8 cellular contexts compared by ENCODE assay signal in genomic region chr15:89912674-89913396, GRCh38. TPM values are rescaled to one million over a fixed set of nuclear protein-coding genes. Genes with fewer than 3 reads are reported as not detected.
DNase-seq lines count a peak whose midpoint lies in the region; ATAC-seq and TF ChIP-seq lines count a peak whose summit lies in the region.

Gene ARPIN, minus strand, starts transcription at chr15:89912952. Its CDS starts 117 bp downstream, at chr15:89912835.

- peak; percentile 63 for DNase-seq in EH (ENCODE audit: low read depth)
- DNase-seq in NCI-H510A (lab: John Stamatoyannopoulos, UW): peak; percentile 27
- peak in 39 of 61 donors; percentile 3 to 55 (median 25) for DNase-seq in caudate nucleus (lab: John Stamatoyannopoulos, UW)
- peak in 1 of 3 donors; percentile 18 for DNase-seq in immature natural killer cell
- peak in 1 of 2 donors; percentile 27 for DNase-seq in gastrocnemius medialis
- no peak for DNase-seq in stimulated activated naive CD4-positive, alpha-beta T cell treated with Interleukin-2 at 50 U/mL for 16 hours (lab: John Stamatoyannopoulos, UW)
- no peak for DNase-seq in GM20000 (ENCODE audit: low spot score)

- TF ChIP-seq CTCF in gastrocnemius medialis (IDR thresholded peaks at IDR 0.05 in 4 of 5, conservative IDR thresholded peaks at IDR 0.05 in 1 of 5): no peak
- no peak for TF ChIP-seq CTCF in GM20000 (IDR thresholded peaks at IDR 0.05; ENCODE audit: extremely low read depth, missing control alignments)

- peaks cover 0 to 3% of the 10 kb centered on the region in 2 donors for H3K36me3 ChIP-seq in gastrocnemius medialis

- intact Hi-C loops in gastrocnemius medialis (cut with DNase I; ENCODE audit: low total_unique reads): no loop called here

- H3K36me3 Mint-ChIP-seq in immature natural killer cell: no peaks in the 10 kb centered on the region

- no peak within 1 kb of the TSS for H3K27ac Mint-ChIP-seq in immature natural killer cell

- in situ Hi-C loops in gastrocnemius medialis (cut with MboI; ENCODE audit: low sequenced_read_pairs in 4 of 4): loop anchor here in 1 of 4 donors (25.0 kb wide), 1 partner anchor 299 kb away; the partner anchor contains the start of gene SEMA4B

- no peaks in the 10 kb centered on the region for H3K9me3 ChIP-seq in gastrocnemius medialis

- no peaks in the 10 kb centered on the region for H3K27me3 ChIP-seq in gastrocnemius medialis

- peaks cover 8 to 24% (median 10%) of the 10 kb centered on the region in 3 donors for H3K27me3 Mint-ChIP-seq in immature natural killer cell (ENCODE audit: low read depth in 3 of 3)

- H3K27ac ChIP-seq in caudate nucleus (ENCODE audit: low read depth, low read length): no peak within 1 kb of the TSS
- peak within 1 kb of the TSS; percentile 47 to 79 (median 68) for H3K27ac ChIP-seq in gastrocnemius medialis

- peaks cover 9 to 17% of the 10 kb centered on the region in 2 donors for H3K4me1 Mint-ChIP-seq in immature natural killer cell

- H3K9me3 Mint-ChIP-seq in immature natural killer cell: no peaks in the 10 kb centered on the region

- peak; percentile 63 to 84 for ATAC-seq in gastrocnemius medialis
- no peak for ATAC-seq in HG03565 (IDR thresholded peaks at IDR 0.05; ENCODE audit: unreplicated experiment)

- H3K4me3 Mint-ChIP-seq in immature natural killer cell: peak within 1 kb of the TSS; percentile 45 to 65 (median 58)

- H3K4me1 ChIP-seq in gastrocnemius medialis: peaks cover 13 to 18% of the 10 kb centered on the region in 2 donors

- TF ChIP-seq POLR2A in gastrocnemius medialis (IDR thresholded peaks at IDR 0.05): no peak

- peak within 1 kb of the TSS; percentile 71 to 97 (median 80) for H3K4me3 ChIP-seq in gastrocnemius medialis

RNA-seq across cellular contexts. Expression of gene ARPIN, which starts in this region (rescaled TPM):
- under 1 TPM in 1 of 3 donors, not detected in 2; 0.23 TPM for polyA plus RNA-seq in immature natural killer cell
- 10 to 100 TPM in 1 of 4 donors, 1 to 10 TPM in 3; 4.8 to 10.9 (median 6.0) TPM for total RNA-seq in gastrocnemius medialis

Comparison
In these comparisons a context has a peak if more than half of its experiments do, and no peak if none do; other contexts are left out.
1. DNase-seq: peak in EH (single experiment), NCI-H510A (single experiment) and caudate nucleus (39 of 61); none in stimulated activated naive CD4-positive, alpha-beta T cell treated with Interleukin-2 at 50 U/mL for 16 hours (single experiment) and GM20000 (single experiment).